In the genomic region with DNA sequence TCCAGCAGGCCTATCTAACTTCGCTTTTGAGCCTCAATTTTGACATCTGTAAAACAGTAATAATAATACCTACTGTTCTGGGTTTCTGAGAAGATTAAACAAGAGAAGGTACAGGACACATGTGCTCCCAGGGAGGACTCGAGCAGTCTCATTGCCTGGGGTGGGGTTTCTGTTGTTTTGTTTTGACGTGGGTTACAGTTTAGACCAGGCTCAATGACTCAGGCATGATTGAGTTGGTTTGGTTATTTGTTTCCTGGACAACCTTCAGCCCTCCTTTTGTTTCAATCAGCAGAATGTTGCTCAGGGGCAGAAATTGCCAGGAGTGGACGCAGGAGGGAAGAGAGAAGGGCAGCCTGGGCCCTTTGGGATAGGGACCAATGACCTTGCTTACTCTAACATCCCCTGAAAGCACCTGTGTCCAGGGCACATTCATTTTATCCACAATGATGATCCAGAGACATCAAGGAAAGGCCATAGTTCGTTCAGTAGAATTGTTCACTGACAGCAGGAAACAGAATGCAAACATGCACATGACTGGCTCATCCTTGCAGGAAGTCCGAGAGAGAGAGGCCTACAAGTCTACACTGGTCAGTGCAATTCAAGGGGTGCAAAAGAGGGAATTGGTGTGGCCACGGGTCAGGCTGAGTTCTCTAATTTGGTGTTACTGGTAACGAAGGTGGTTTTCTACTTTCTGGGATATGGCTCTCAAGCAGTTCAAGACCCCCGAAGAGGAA, we compare ENCODE assay signal across 8 cellular contexts.
DNase-seq lines count a peak whose midpoint lies in the region; ATAC-seq, FAIRE-seq and TF ChIP-seq lines count a peak whose summit lies in the region.

No MANE protein-coding gene starts in this region.

- DNase-seq in CD14-positive monocyte (ENCODE audit: low spot score), result no peak
- DNase-seq in HL-60 (ENCODE audit: low read depth in 1 of 2, low spot score in 1 of 2), result no peak
- no peak for DNase-seq in activated naive CD8-positive, alpha-beta T cell treated with anti-CD3 and anti-CD28 coated beads, Interleukin-2, amount 50 U/mL, for 24 hours
- no peak for DNase-seq in DMS79 treated with DMSO at 0.1 percent for 48 hours (lab: John Stamatoyannopoulos, UW)
- no peak for DNase-seq in left lung

- intact Hi-C loops in CD14-positive monocyte (cut with micrococcal nuclease), result no loop called here
- intact Hi-C loops in left lung (cut with DNase I), result no loop called here

- peak overlapping the region; percentile 16 for H3K27ac ChIP-seq in HL-60 (replicated peaks)
- H3K27ac ChIP-seq in left lung, result peak overlapping the region in 1 of 2 donors; percentile 53

- H3K4me3 ChIP-seq in HL-60 (replicated peaks; ENCODE audit: insufficient read depth, low read length) (no peak overlapping the region), left lung (no peak overlapping the region)

- H3K36me3 Mint-ChIP-seq in CD14-positive monocyte, result peaks cover 33 to 57% of the 10 kb centered on the region in 2 donors
- peaks cover 5% of the 10 kb centered on the region for H3K36me3 Mint-ChIP-seq in activated naive CD8-positive, alpha-beta T cell treated with anti-CD3 and anti-CD28 coated beads, Interleukin-2, amount 50 U/mL, for 24 hours (ENCODE audit: low read depth)

- peak overlapping the region in 6 of 7 donors; percentile 3 to 87 (median 62) for H3K27ac Mint-ChIP-seq in CD14-positive monocyte
- peak overlapping the region; percentile 66 for H3K27ac Mint-ChIP-seq in activated naive CD8-positive, alpha-beta T cell treated with anti-CD3 and anti-CD28 coated beads, Interleukin-2, amount 50 U/mL, for 24 hours

- ATAC-seq in activated naive CD8-positive, alpha-beta T cell treated with anti-CD3 and anti-CD28 coated beads, Interleukin-2, amount 50 U/mL, for 24 hours, result peak; percentile 38
- ATAC-seq in GM21576 (IDR thresholded peaks at IDR 0.05; ENCODE audit: unreplicated experiment), result no peak
- no peak for ATAC-seq in GM19463 (IDR thresholded peaks at IDR 0.05; ENCODE audit: unreplicated experiment)
- ATAC-seq in left lung, result no peak

- peaks cover 42% of the 10 kb centered on the region for H3K4me1 Mint-ChIP-seq in CD14-positive monocyte
- H3K4me1 Mint-ChIP-seq in activated naive CD8-positive, alpha-beta T cell treated with anti-CD3 and anti-CD28 coated beads, Interleukin-2, amount 50 U/mL, for 24 hours, result peaks cover 57% of the 10 kb centered on the region

- no peak overlapping the region for H3K4me3 Mint-ChIP-seq in CD14-positive monocyte
- H3K4me3 Mint-ChIP-seq in activated naive CD8-positive, alpha-beta T cell treated with anti-CD3 and anti-CD28 coated beads, Interleukin-2, amount 50 U/mL, for 24 hours, result no peak overlapping the region

- no peak for TF ChIP-seq CTCF in CD14-positive monocyte (IDR thresholded peaks at IDR 0.05)
- no peak for TF ChIP-seq CTCF in HL-60 (IDR thresholded peaks at IDR 0.05; ENCODE audit: insufficient read depth, low read length)
- no peak for TF ChIP-seq CTCF in left lung (IDR thresholded peaks at IDR 0.05)

- peak; percentile 5 for FAIRE-seq in islet of Langerhans (lab: Jason Lieb, UNC)

- H3K36me3 ChIP-seq in left lung, result no peaks in the 10 kb centered on the region

- H3K27me3 ChIP-seq in HL-60 (ENCODE audit: insufficient read depth, poor library complexity, severe bottlenecking), result no peaks in the 10 kb centered on the region
- H3K27me3 ChIP-seq in left lung, result no peaks in the 10 kb centered on the region

- H3K27me3 Mint-ChIP-seq in CD14-positive monocyte (ENCODE audit: low read depth in 3 of 3), result no peaks in the 10 kb centered on the region
- H3K27me3 Mint-ChIP-seq in activated naive CD8-positive, alpha-beta T cell treated with anti-CD3 and anti-CD28 coated beads, Interleukin-2, amount 50 U/mL, for 24 hours, result no peaks in the 10 kb centered on the region

- peaks cover 0 to 38% of the 10 kb centered on the region in 2 donors for H3K4me1 ChIP-seq in left lung

- H3K9me3 ChIP-seq in left lung, result no peaks in the 10 kb centered on the region

- peaks cover 0 to 8% (median 0%) of the 10 kb centered on the region in 7 donors for H3K9me3 Mint-ChIP-seq in CD14-positive monocyte
- peaks cover 10% of the 10 kb centered on the region for H3K9me3 Mint-ChIP-seq in activated naive CD8-positive, alpha-beta T cell treated with anti-CD3 and anti-CD28 coated beads, Interleukin-2, amount 50 U/mL, for 24 hours
